1 cellular context compared by ENCODE assay signal in genomic region chr7:44891372-44891771, GRCh38.
TF ChIP-seq lines count a peak whose summit lies in the region.

No MANE protein-coding gene starts in this region.

TF ChIP-seq in GM23338, 12 proteins besides CTCF, POLR2A, EP300 and RAD21 (continued from another document):
- TF ChIP-seq ZNF462 (CRISPR knock-in tag; IDR thresholded peaks at IDR 0.05), result no peak
- TF ChIP-seq STAT1 (IDR thresholded peaks at IDR 0.05; ENCODE audit: unreplicated experiment), result no peak
- no peak for TF ChIP-seq POLR2AphosphoS5 (IDR thresholded peaks at IDR 0.05; ENCODE audit: low read depth)
- TF ChIP-seq CREB1 (CRISPR knock-in tag; IDR thresholded peaks at IDR 0.05; ENCODE audit: low read depth), result no peak
- TF ChIP-seq JUNB (IDR thresholded peaks at IDR 0.05; ENCODE audit: unreplicated experiment), result no peak
